Comparison of ENCODE assay signal across 17 cellular contexts in the genomic region with DNA sequence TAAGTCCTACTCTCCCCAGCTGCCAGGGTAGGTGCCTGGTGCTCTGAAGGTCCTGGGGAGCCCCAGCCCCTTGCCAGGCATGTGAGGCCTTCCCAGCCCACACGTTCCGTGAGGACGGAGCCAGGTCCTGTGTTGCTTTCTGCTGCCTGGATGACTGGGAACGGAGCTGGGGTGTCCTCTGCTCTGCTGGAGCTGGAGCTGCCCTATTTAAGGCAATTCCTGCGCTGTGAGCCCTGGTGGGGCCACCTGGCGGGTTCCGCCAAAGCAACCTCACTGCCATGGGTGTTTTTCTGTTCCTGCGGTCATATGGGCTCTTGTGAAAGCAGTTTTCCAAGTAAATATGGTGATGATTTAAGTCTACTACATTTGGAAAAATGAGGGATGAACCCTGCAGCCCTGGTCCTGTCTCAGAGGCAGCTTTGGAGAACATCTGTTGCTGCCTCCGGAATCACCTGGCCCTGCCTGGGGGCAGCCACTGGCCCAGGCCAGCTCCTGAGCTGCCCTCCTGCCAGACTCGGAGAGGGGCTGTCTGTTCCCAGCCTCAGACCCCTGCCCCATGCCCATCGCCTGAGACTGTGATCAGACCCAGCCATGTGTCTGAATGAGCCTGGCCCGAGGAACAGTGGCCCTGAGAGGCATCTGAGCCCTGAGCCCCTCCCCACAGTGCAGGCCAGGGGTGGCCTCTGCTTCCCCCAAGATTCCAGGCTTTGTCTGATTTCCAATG. TPM values are rescaled to one million over a fixed set of nuclear protein-coding genes. Genes with fewer than 3 reads are reported as not detected.
DNase-seq lines count a peak whose midpoint lies in the region; ATAC-seq, FAIRE-seq and TF ChIP-seq lines count a peak whose summit lies in the region.
"Had no signal": no experiment of that assay in that cellular context is flagged by ENCODE, and none has a peak within 500 bp of the region (broad histone marks: within the 10 kb centered on the region; RNA-seq: fewer than 3 reads in every experiment).

No MANE protein-coding gene starts in this region.

- H3K27me3 ChIP-seq in PC-3 (ENCODE audit: low read length) (no peaks in the 10 kb centered on the region), hepatocyte (no peaks in the 10 kb centered on the region), skeletal muscle tissue (ENCODE audit: control insufficient read depth in 3 of 3, insufficient read depth in 3 of 3, low read length in 3 of 3) (peaks cover 54 to 79% (median 64%) of the 10 kb centered on the region in 3 donors)

- H3K4me3 ChIP-seq in PC-3 (ENCODE audit: low read length) = no peak overlapping the region
- H3K4me3 ChIP-seq in hepatocyte = no peak overlapping the region
- no peak overlapping the region for H3K4me3 ChIP-seq in skeletal muscle tissue (ENCODE audit: low read length in 3 of 3)
- H3K4me3 ChIP-seq: lung had no signal

- DNase-seq in GM12892 (ENCODE audit: insufficient read length) (peak; percentile 10), PC-3 (no peak), hepatocyte (ENCODE audit: low spot score) (no peak), NCI-H524 treated with DMSO at 0.1 percent for 48 hours (lab: John Stamatoyannopoulos, UW) (no peak), endothelial cell (ENCODE audit: low spot score) (no peak), GM12891 (ENCODE audit: insufficient read length, low spot score) (no peak)
- DNase-seq: activated CD4-positive, CD25-positive, alpha-beta regulatory T cell; activated T-cell treated with anti-CD3 and anti-CD28 coated beads, Interleukin-2, amount 50 U/mL, for 1 hour; COR-L47; effector memory CD4-positive, alpha-beta T cell; NCI-H1105 treated with DMSO at 0.1 percent for 48 hours; NCI-H510A treated with DMSO at 0.1 percent for 48 hours had no signal

- H3K9me2 ChIP-seq in PC-3 (replicated peaks; ENCODE audit: low read length) = no peaks in the 10 kb centered on the region
- no peaks in the 10 kb centered on the region for H3K9me2 ChIP-seq in hepatocyte (replicated peaks; ENCODE audit: insufficient read depth)

- ATAC-seq in PC-3 = no peak
- ATAC-seq in GM21723 (IDR thresholded peaks at IDR 0.05; ENCODE audit: unreplicated experiment) = no peak

- BruUV-seq in PC-3 (replicated peaks; lab: Mats Ljungman, UMichigan) = no TSS peak

- peak overlapping the region; percentile 80 for H3K27ac ChIP-seq in PC-3 (ENCODE audit: low read length)
- H3K27ac ChIP-seq in hepatocyte = peak overlapping the region; percentile 89
- H3K27ac ChIP-seq in skeletal muscle tissue (ENCODE audit: low read depth, low read length) = peak overlapping the region; percentile 30
- H3K27ac ChIP-seq: parathyroid adenoma had no signal

- POLR2A ChIA-PET in PC-3 (lab: Charles Lee; ENCODE audit: unreplicated experiment) = no interaction called here

- peaks cover 4% of the 10 kb centered on the region for H3K36me3 Mint-ChIP-seq in endothelial cell (ENCODE audit: low read depth, unreplicated experiment)

- H3K9me3 ChIP-seq in PC-3 (ENCODE audit: low read length) (no peaks in the 10 kb centered on the region), hepatocyte (ENCODE audit: low read depth) (no peaks in the 10 kb centered on the region), skeletal muscle tissue (ENCODE audit: control insufficient read depth in 3 of 3, low read length in 3 of 3) (no peaks in the 10 kb centered on the region)

- H3K9ac ChIP-seq in PC-3 (ENCODE audit: low read length) (peak overlapping the region; percentile 76), skeletal muscle tissue (ENCODE audit: low read depth in 1 of 3, low read length in 3 of 3) (no peak overlapping the region)
- H3K9ac ChIP-seq: parathyroid adenoma had no signal

- 94% methylated on average over 12 of the region's 12 CpGs for WGBS in hepatocyte (ENCODE audit: low lambda C conversion rate, missing lambda C conversion rate)

- no peaks in the 10 kb centered on the region for H3K4me1 Mint-ChIP-seq in endothelial cell (ENCODE audit: unreplicated experiment)

- H3K36me3 ChIP-seq in PC-3 (ENCODE audit: low read depth, low read length) (no peaks in the 10 kb centered on the region), hepatocyte (replicated peaks; ENCODE audit: insufficient read depth, low read depth) (no peaks in the 10 kb centered on the region), skeletal muscle tissue (ENCODE audit: control insufficient read depth in 3 of 3, insufficient read depth in 3 of 3, low read length in 3 of 3) (no peaks in the 10 kb centered on the region)

- H3F3A ChIP-seq in PC-3 (ENCODE audit: low read length, unreplicated experiment) = no peaks in the 10 kb centered on the region

- H3K27me3 Mint-ChIP-seq in endothelial cell (ENCODE audit: unreplicated experiment) = peaks cover 16% of the 10 kb centered on the region

- intact Hi-C loops in PC-3 (cut with micrococcal nuclease) = no loop called here

- H3K4me2 ChIP-seq in PC-3 (ENCODE audit: low read length) (peak overlapping the region; percentile 62; the same call in 1 of the 2 replicates), hepatocyte (peak overlapping the region; percentile 64)

- CTCF ChIA-PET in PC-3 (lab: Charles Lee) = no interaction called here

- FAIRE-seq in GM12892 (lab: Jason Lieb, UNC) (no peak), GM12891 (lab: Jason Lieb, UNC) (no peak)

- H4K20me1 ChIP-seq in PC-3 (ENCODE audit: low read length) (no peaks in the 10 kb centered on the region), hepatocyte (ENCODE audit: insufficient read depth, poor library complexity, severe bottlenecking) (no peaks in the 10 kb centered on the region)

- TF ChIP-seq CTCF in PC-3 (conservative IDR thresholded peaks at IDR 0.05; ENCODE audit: low read depth, low read length) = no peak
- no peak for TF ChIP-seq CTCF in hepatocyte (IDR thresholded peaks at IDR 0.05; ENCODE audit: poor library complexity)
- no peak for TF ChIP-seq CTCF in endothelial cell (IDR thresholded peaks at IDR 0.05; ENCODE audit: unreplicated experiment)

- no peaks in the 10 kb centered on the region for H3K9me3 Mint-ChIP-seq in endothelial cell (ENCODE audit: unreplicated experiment)

- H2AFZ ChIP-seq in PC-3 (ENCODE audit: low read length) (no peak overlapping the region), hepatocyte (peak overlapping the region; percentile 31)
- H2AFZ ChIP-seq: parathyroid adenoma had no signal

- TF ChIP-seq POLR2A in GM12892 (IDR thresholded peaks at IDR 0.05; ENCODE audit: low read depth, low read length) = no peak
- TF ChIP-seq POLR2A in GM12891 (IDR thresholded peaks at IDR 0.05; ENCODE audit: low read depth, low read length) = no peak

- no peak overlapping the region for H3K4me3 Mint-ChIP-seq in endothelial cell (ENCODE audit: unreplicated experiment)

- H3K79me2 ChIP-seq in PC-3 (ENCODE audit: low read length) (no peaks in the 10 kb centered on the region), hepatocyte (no peaks in the 10 kb centered on the region)
- H3K79me2 ChIP-seq: parathyroid adenoma had no signal

- H3K27ac Mint-ChIP-seq in endothelial cell (ENCODE audit: unreplicated experiment) = no peak overlapping the region

- H3K4me1 ChIP-seq in PC-3 (ENCODE audit: insufficient read depth, low read length) (peaks cover 32% of the 10 kb centered on the region), hepatocyte (ENCODE audit: insufficient read depth) (peaks cover 34% of the 10 kb centered on the region), skeletal muscle tissue (ENCODE audit: control insufficient read depth in 3 of 3, insufficient read depth in 3 of 3, low read length in 3 of 3) (peaks cover 31 to 53% (median 33%) of the 10 kb centered on the region in 3 donors)
- H3K4me1 ChIP-seq: parathyroid adenoma had no signal

TF ChIP-seq in GM12891, 5 proteins besides CTCF, POLR2A, EP300 and RAD21:
- TF ChIP-seq SPI1 (IDR thresholded peaks at IDR 0.05; ENCODE audit: low read depth, low read length) (no peak), PAX5 (IDR thresholded peaks at IDR 0.05; ENCODE audit: insufficient read depth, low read length, severe bottlenecking) (no peak), TAF1 (IDR thresholded peaks at IDR 0.05; ENCODE audit: low read depth, low read length) (no peak), POU2F2 (IDR thresholded peaks at IDR 0.05; ENCODE audit: low read depth, low read length) (no peak), POLR2AphosphoS5 (IDR thresholded peaks at IDR 0.05; ENCODE audit: low read depth, low read length) (no peak)

RNA-seq across cellular contexts. Expression of a gene that starts 33.2 kb away (rescaled TPM):
- polyA plus RNA-seq in GM12892 (2012; ENCODE audit: missing spikeins) = 0.89 TPM
- total RNA-seq in PC-3 (2014; rRNA removed) (31.2 and 42.6 TPM in 2 replicates), hepatocyte (23.1 and 28.1 TPM in 2 replicates), skeletal muscle tissue (54.3 TPM), endothelial cell (ENCODE audit: unreplicated experiment) (5.2 TPM)
- 27.8 and 34.0 TPM in 2 replicates for polyA plus RNA-seq in hepatocyte
- 0.46 TPM for polyA plus RNA-seq in GM12891 (2012; ENCODE audit: low read depth, missing spikeins)

RNA-seq across cellular contexts. Expression of a gene that starts 51.4 kb away (rescaled TPM):
- 0.36 TPM for polyA plus RNA-seq in GM12892 (2012; ENCODE audit: missing spikeins)
- 0.52 TPM in 1 of 2 replicates, not detected in the other for total RNA-seq in PC-3 (2014; rRNA removed)
- total RNA-seq in hepatocyte = 11.9 and 12.6 TPM in 2 replicates
- 9.0 and 9.1 TPM in 2 replicates for polyA plus RNA-seq in hepatocyte
- total RNA-seq in skeletal muscle tissue = not detected
- not detected for total RNA-seq in endothelial cell (ENCODE audit: unreplicated experiment)
- polyA plus RNA-seq in GM12891 (2012; ENCODE audit: low read depth, missing spikeins) = 0.23 TPM
- total RNA-seq: SK-MEL-5 had no signal

RNA-seq across cellular contexts. Expression of a gene that starts 57.8 kb away (rescaled TPM):
- 1.4 TPM for polyA plus RNA-seq in GM12892 (2012; ENCODE audit: missing spikeins)
- 10.1 and 10.3 TPM in 2 replicates for total RNA-seq in PC-3 (2014; rRNA removed)
- 13.1 and 15.5 TPM in 2 replicates for total RNA-seq in hepatocyte
- polyA plus RNA-seq in hepatocyte = 82.6 and 103 TPM in 2 replicates
- 1.0 TPM for total RNA-seq in skeletal muscle tissue
- total RNA-seq in endothelial cell (ENCODE audit: unreplicated experiment) = 14.9 TPM
- polyA plus RNA-seq in GM12891 (2012; ENCODE audit: low read depth, missing spikeins) = 2.3 TPM

Comparison
In these comparisons a context has a peak if more than half of its experiments do, and no peak if none do; other contexts are left out.
1. H3K27ac ChIP-seq: peak in every context shown above with its lines; median percentile 89 in hepatocyte; 80 in PC-3; 30 in skeletal muscle tissue.